In genomic region chr5:87394407-87394806, GRCh38 we compare ENCODE assay signal across 14 cellular contexts. TPM values are rescaled to one million over a fixed set of nuclear protein-coding genes. Genes with fewer than 3 reads are reported as not detected.
DNase-seq lines count a peak whose midpoint lies in the region; ATAC-seq and TF ChIP-seq lines count a peak whose summit lies in the region.
"Had no signal": no experiment of that assay in that cellular context is flagged by ENCODE, and none has a peak within 500 bp of the region (broad histone marks: within the 10 kb centered on the region; RNA-seq: fewer than 3 reads in every experiment).

No MANE protein-coding gene starts in this region.

- no peak for TF ChIP-seq CTCF in foreskin fibroblast (IDR thresholded peaks at IDR 0.05; ENCODE audit: low read depth, low read length)
- no peak for TF ChIP-seq CTCF in GM13977 (IDR thresholded peaks at IDR 0.05; ENCODE audit: extremely low read depth, insufficient read depth, missing control alignments)
- TF ChIP-seq CTCF in endothelial cell (IDR thresholded peaks at IDR 0.05; ENCODE audit: unreplicated experiment): no peak

- peak overlapping the region; percentile 64 for H3K27ac Mint-ChIP-seq in activated T-cell treated with anti-CD3 and anti-CD28 coated beads, Interleukin-2, amount 50 U/mL, for 24 hours
- peak overlapping the region; percentile 8 for H3K27ac Mint-ChIP-seq in activated naive CD8-positive, alpha-beta T cell treated with anti-CD3 and anti-CD28 coated beads for 36 hours
- no peak overlapping the region for H3K27ac Mint-ChIP-seq in endothelial cell (ENCODE audit: unreplicated experiment)
- H3K27ac Mint-ChIP-seq: activated CD4-positive, alpha-beta memory T cell treated with anti-CD3 and anti-CD28 coated beads for 36 hours; activated naive CD4-positive, alpha-beta T cell treated with anti-CD3 and anti-CD28 coated beads, Interleukin-2, amount 50 U/mL, for 72 hours; endodermal cell; T-helper 17 cell had no signal

- no peaks in the 10 kb centered on the region for H3K9me3 ChIP-seq in skeletal muscle satellite cell (replicated peaks; ENCODE audit: low read length)

- H3K27me3 Mint-ChIP-seq in activated T-cell treated with anti-CD3 and anti-CD28 coated beads, Interleukin-2, amount 50 U/mL, for 24 hours: no peaks in the 10 kb centered on the region
- no peaks in the 10 kb centered on the region for H3K27me3 Mint-ChIP-seq in activated naive CD8-positive, alpha-beta T cell treated with anti-CD3 and anti-CD28 coated beads for 36 hours
- no peaks in the 10 kb centered on the region for H3K27me3 Mint-ChIP-seq in endothelial cell (ENCODE audit: unreplicated experiment)
- H3K27me3 Mint-ChIP-seq: activated CD4-positive, alpha-beta memory T cell treated with anti-CD3 and anti-CD28 coated beads for 36 hours; T-helper 17 cell had no signal

- peaks cover 96% of the 10 kb centered on the region for H3K36me3 Mint-ChIP-seq in activated T-cell treated with anti-CD3 and anti-CD28 coated beads, Interleukin-2, amount 50 U/mL, for 24 hours (ENCODE audit: low read depth)
- H3K36me3 Mint-ChIP-seq in activated naive CD8-positive, alpha-beta T cell treated with anti-CD3 and anti-CD28 coated beads for 36 hours: peaks cover 44% of the 10 kb centered on the region
- H3K36me3 Mint-ChIP-seq in endothelial cell (ENCODE audit: low read depth, unreplicated experiment): peaks cover 28% of the 10 kb centered on the region

- peaks cover 38% of the 10 kb centered on the region for H3K4me1 Mint-ChIP-seq in activated T-cell treated with anti-CD3 and anti-CD28 coated beads, Interleukin-2, amount 50 U/mL, for 24 hours (ENCODE audit: low read depth)
- H3K4me1 Mint-ChIP-seq in activated naive CD8-positive, alpha-beta T cell treated with anti-CD3 and anti-CD28 coated beads for 36 hours: peaks cover 26% of the 10 kb centered on the region
- H3K4me1 Mint-ChIP-seq in endothelial cell (ENCODE audit: unreplicated experiment): no peaks in the 10 kb centered on the region
- H3K4me1 Mint-ChIP-seq: endodermal cell had no signal

- peaks cover 64% of the 10 kb centered on the region for H3K36me3 ChIP-seq in skeletal muscle satellite cell (ENCODE audit: insufficient read depth, low read length)

- H3K4me1 ChIP-seq in skeletal muscle satellite cell (ENCODE audit: control insufficient read depth, insufficient read depth, low read length): peaks cover 54% of the 10 kb centered on the region

- H3K4me3 ChIP-seq in foreskin fibroblast (ENCODE audit: low read depth in 1 of 2, low read length in 2 of 2) (no peak overlapping the region), skeletal muscle satellite cell (ENCODE audit: low read length) (no peak overlapping the region)

- H3K27me3 ChIP-seq in skeletal muscle satellite cell (ENCODE audit: control insufficient read depth, insufficient read depth, low read length): no peaks in the 10 kb centered on the region

- H3K4me2 ChIP-seq in skeletal muscle satellite cell (ENCODE audit: low read length): peak overlapping the region; percentile 40

- peak overlapping the region; percentile 43 for H3K9ac ChIP-seq in skeletal muscle satellite cell (ENCODE audit: low read depth, low read length)

- H3K4me3 Mint-ChIP-seq in activated T-cell treated with anti-CD3 and anti-CD28 coated beads, Interleukin-2, amount 50 U/mL, for 24 hours: no peak overlapping the region
- H3K4me3 Mint-ChIP-seq in activated naive CD8-positive, alpha-beta T cell treated with anti-CD3 and anti-CD28 coated beads for 36 hours: no peak overlapping the region
- H3K4me3 Mint-ChIP-seq in endothelial cell (ENCODE audit: unreplicated experiment): no peak overlapping the region
- H3K4me3 Mint-ChIP-seq: activated CD4-positive, alpha-beta memory T cell treated with anti-CD3 and anti-CD28 coated beads for 36 hours; endodermal cell; T-helper 17 cell had no signal

- in situ Hi-C loops in GM13977 (cut with MboI; ENCODE audit: low pct_unique_long_range_greater_than_20kb, low sequenced_read_pairs, unreplicated experiment): no loop called here

- no peaks in the 10 kb centered on the region for H3K9me3 Mint-ChIP-seq in activated T-cell treated with anti-CD3 and anti-CD28 coated beads, Interleukin-2, amount 50 U/mL, for 24 hours
- no peaks in the 10 kb centered on the region for H3K9me3 Mint-ChIP-seq in activated naive CD8-positive, alpha-beta T cell treated with anti-CD3 and anti-CD28 coated beads for 36 hours
- H3K9me3 Mint-ChIP-seq in endothelial cell (ENCODE audit: unreplicated experiment): no peaks in the 10 kb centered on the region
- H3K9me3 Mint-ChIP-seq: activated CD4-positive, alpha-beta memory T cell treated with anti-CD3 and anti-CD28 coated beads for 36 hours; activated naive CD4-positive, alpha-beta T cell treated with anti-CD3 and anti-CD28 coated beads, Interleukin-2, amount 50 U/mL, for 72 hours; endodermal cell had no signal

- DNase-seq in activated T-cell treated with anti-CD3 and anti-CD28 coated beads, Interleukin-2, amount 50 U/mL, for 24 hours: no peak
- DNase-seq in activated T-cell treated with anti-CD3 and anti-CD28 coated beads for 4 hours (no peak), foreskin fibroblast (peak; percentile 64 to 78), GM13977 (ENCODE audit: low spot score) (no peak), endothelial cell (ENCODE audit: low spot score) (no peak)
- DNase-seq in activated naive CD8-positive, alpha-beta T cell treated with anti-CD3 and anti-CD28 coated beads for 36 hours: no peak
- DNase-seq: activated CD4-positive, alpha-beta memory T cell treated with anti-CD3 and anti-CD28 coated beads for 36 hours; endodermal cell; NCI-H146; NK-92 treated with Interleukin-12 subunit alpha and Interleukin-12 subunit beta, amount 100 ng/mL, for 24 hours; T-helper 17 cell had no signal

- ATAC-seq in GM21526 (IDR thresholded peaks at IDR 0.05; ENCODE audit: low FRiP score, unreplicated experiment): no peak
- ATAC-seq: activated naive CD4-positive, alpha-beta T cell treated with anti-CD3 and anti-CD28 coated beads, Interleukin-2, amount 50 U/mL, for 72 hours; T-helper 17 cell had no signal

RNA-seq across cellular contexts. Expression of gene CCNH, which starts 18.3 kb away (rescaled TPM):
- total RNA-seq in activated naive CD8-positive, alpha-beta T cell treated with anti-CD3 and anti-CD28 coated beads for 36 hours: 10 to 100 TPM; 61.4 to 68.0 TPM
- 75.4 and 93.0 TPM in 2 replicates for total RNA-seq in skeletal muscle satellite cell (2012; rRNA removed)
- 33.9 TPM for total RNA-seq in endothelial cell (ENCODE audit: unreplicated experiment)

Comparison
In these comparisons a context has a peak if more than half of its experiments do, and no peak if none do; other contexts are left out.
1. DNase-seq: peak in foreskin fibroblast (2 of 2); none in activated T-cell treated with anti-CD3 and anti-CD28 coated beads, Interleukin-2, amount 50 U/mL, for 24 hours (single experiment), activated T-cell treated with anti-CD3 and anti-CD28 coated beads for 4 hours (single experiment), activated naive CD8-positive, alpha-beta T cell treated with anti-CD3 and anti-CD28 coated beads for 36 hours (single experiment), GM13977 (single experiment) and endothelial cell (single experiment).